In the genomic region with DNA sequence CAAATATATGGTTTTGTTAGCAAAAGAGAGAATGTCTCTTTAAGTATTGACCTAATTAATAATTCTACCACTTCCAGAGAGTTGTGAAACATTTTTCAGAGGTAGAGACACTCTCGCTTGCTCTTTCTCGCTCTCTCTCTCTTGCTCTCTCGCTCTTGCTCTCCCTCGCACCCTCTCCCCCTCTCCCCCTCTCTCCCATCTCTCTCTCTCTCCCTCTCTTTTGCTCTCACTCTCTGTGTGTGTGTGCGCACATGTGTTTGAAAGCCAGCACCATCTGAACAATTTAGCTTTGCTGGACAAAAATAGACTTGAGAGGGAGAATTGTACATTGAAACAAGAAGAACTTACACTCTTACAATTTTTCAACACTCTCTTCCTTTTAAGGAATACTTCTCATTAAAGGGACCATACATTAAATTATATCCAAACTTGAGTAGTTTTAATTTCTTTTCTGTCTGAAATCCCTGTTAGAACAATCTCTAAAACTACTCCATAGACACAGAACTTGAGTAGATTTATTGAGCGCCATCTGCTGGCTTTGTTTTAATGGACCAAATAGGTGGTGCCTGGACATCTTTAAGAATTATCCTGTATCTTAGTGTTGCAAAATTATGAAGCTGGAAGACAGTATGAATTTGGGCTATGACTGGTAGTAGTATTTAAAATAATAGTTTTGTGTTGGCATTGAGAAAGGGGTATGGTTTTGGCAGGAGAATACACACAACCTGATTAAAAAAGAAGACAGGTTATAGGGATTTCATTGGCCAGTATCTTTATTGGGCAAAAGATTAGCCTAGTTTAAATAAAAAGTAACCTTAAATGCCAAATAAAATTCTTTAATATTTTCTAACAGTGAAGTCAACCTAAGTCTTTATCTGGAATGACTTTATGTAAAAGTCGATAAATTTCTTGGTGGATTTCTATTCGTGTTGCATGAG, we compare ENCODE assay signal across 8 cellular contexts.
DNase-seq lines count a peak whose midpoint lies in the region; ATAC-seq and TF ChIP-seq lines count a peak whose summit lies in the region.

No MANE protein-coding gene starts in this region.

- H3K9ac ChIP-seq in OCI-LY3 (ENCODE audit: low read length), result no peak overlapping the region

- TF ChIP-seq CTCF in OCI-LY3 (IDR thresholded peaks at IDR 0.05; ENCODE audit: low read depth, low read length) (peak; percentile 91), left ventricle myocardium inferior (IDR thresholded peaks at IDR 0.05; ENCODE audit: borderline replicate concordance) (peak; percentile 71)

- peaks cover 4% of the 10 kb centered on the region for H3K36me3 Mint-ChIP-seq in activated naive CD8-positive, alpha-beta T cell treated with anti-CD3 and anti-CD28 coated beads for 36 hours

- H3K4me1 ChIP-seq in OCI-LY3 (ENCODE audit: low read length), result peaks cover 8% of the 10 kb centered on the region
- H3K4me1 ChIP-seq in left ventricle myocardium inferior, result peaks cover 99% of the 10 kb centered on the region

- H3K27me3 Mint-ChIP-seq in activated naive CD8-positive, alpha-beta T cell treated with anti-CD3 and anti-CD28 coated beads for 36 hours, result no peaks in the 10 kb centered on the region

- peaks cover 16% of the 10 kb centered on the region for H3K79me2 ChIP-seq in OCI-LY3 (ENCODE audit: low read length)

- no peak overlapping the region for H3K27ac Mint-ChIP-seq in activated naive CD8-positive, alpha-beta T cell treated with anti-CD3 and anti-CD28 coated beads for 36 hours

- intact Hi-C loops in left ventricle myocardium inferior (cut with micrococcal nuclease), result no loop called here

- no peak overlapping the region for H3K4me2 ChIP-seq in OCI-LY3 (ENCODE audit: low read length)

- H3K4me1 Mint-ChIP-seq in activated naive CD8-positive, alpha-beta T cell treated with anti-CD3 and anti-CD28 coated beads for 36 hours, result peaks cover 68% of the 10 kb centered on the region

- H3K27me3 ChIP-seq in OCI-LY3 (ENCODE audit: low read depth, low read length) (peaks cover 7% of the 10 kb centered on the region), left ventricle myocardium inferior (ENCODE audit: low read depth) (no peaks in the 10 kb centered on the region)

- peak; percentile 62 for DNase-seq in Ammon's horn (ENCODE audit: low spot score)
- DNase-seq in activated naive CD8-positive, alpha-beta T cell treated with anti-CD3 and anti-CD28 coated beads for 36 hours, result peak; percentile 28
- no peak for DNase-seq in left ventricle myocardium inferior
- peak; percentile 24 for DNase-seq in skeletal muscle cell (ENCODE audit: low read depth)

- ATAC-seq in GM21529 (IDR thresholded peaks at IDR 0.05; ENCODE audit: unreplicated experiment) (peak; percentile 56), HG02981 (IDR thresholded peaks at IDR 0.05; ENCODE audit: unreplicated experiment) (no peak), GM18520 (IDR thresholded peaks at IDR 0.05; ENCODE audit: unreplicated experiment) (no peak)

- H4K20me1 ChIP-seq in OCI-LY3 (ENCODE audit: insufficient read depth, low read length), result peaks cover 83% of the 10 kb centered on the region

- no peaks in the 10 kb centered on the region for H3K9me3 Mint-ChIP-seq in activated naive CD8-positive, alpha-beta T cell treated with anti-CD3 and anti-CD28 coated beads for 36 hours

- H3K36me3 ChIP-seq in OCI-LY3 (replicated peaks; ENCODE audit: low read depth, low read length) (no peaks in the 10 kb centered on the region), left ventricle myocardium inferior (no peaks in the 10 kb centered on the region)

- H3K27ac ChIP-seq in OCI-LY3 (ENCODE audit: low read length), result no peak overlapping the region
- peak overlapping the region; percentile 80 for H3K27ac ChIP-seq in left ventricle myocardium inferior (replicated peaks)

- H2AFZ ChIP-seq in OCI-LY3 (ENCODE audit: low read depth, low read length), result no peak overlapping the region

- no peak overlapping the region for H3K4me3 ChIP-seq in OCI-LY3 (ENCODE audit: low read length)
- H3K4me3 ChIP-seq in left ventricle myocardium inferior, result peak overlapping the region; percentile 4
- H3K4me3 ChIP-seq in skeletal muscle cell (ENCODE audit: low read depth, low read length), result no peak overlapping the region

- H3K9me3 ChIP-seq in OCI-LY3 (ENCODE audit: insufficient read depth, low read length) (no peaks in the 10 kb centered on the region), left ventricle myocardium inferior (replicated peaks) (no peaks in the 10 kb centered on the region)

- no peak overlapping the region for H3K4me3 Mint-ChIP-seq in activated naive CD8-positive, alpha-beta T cell treated with anti-CD3 and anti-CD28 coated beads for 36 hours
